1 cellular context compared by ENCODE assay signal in genomic region chr2:164922119-164922518, GRCh38.
TF ChIP-seq lines count a peak whose summit lies in the region.

No MANE protein-coding gene starts in this region.

TF ChIP-seq in WTC11, 78 proteins besides CTCF, POLR2A, EP300 and RAD21 (continued from another document):
- TF ChIP-seq ZSCAN18 (CRISPR knock-in tag; IDR thresholded peaks at IDR 0.05): no peak
- TF ChIP-seq ZNF425 (CRISPR knock-in tag; conservative IDR thresholded peaks at IDR 0.05): no peak
- TF ChIP-seq OVOL2 (CRISPR knock-in tag; IDR thresholded peaks at IDR 0.05; ENCODE audit: borderline replicate concordance): no peak
TF ChIP-seq in WTC11: peak in this region for 0.
